Comparison of ENCODE assay signal across 9 cellular contexts in genomic region chr7:44632196-44632595, GRCh38. TPM values are rescaled to one million over a fixed set of nuclear protein-coding genes. Genes with fewer than 3 reads are reported as not detected.
A peak's percentile ranks its signal among the peaks of the same experiment; 100 is the strongest.
DNase-seq lines count a peak whose midpoint lies in the region; ATAC-seq and TF ChIP-seq lines count a peak whose summit lies in the region.
"Had no signal": no experiment of that assay in that cellular context is flagged by ENCODE, and none has a peak within 500 bp of the region (broad histone marks: within the 10 kb centered on the region; RNA-seq: fewer than 3 reads in every experiment).

No MANE protein-coding gene starts in this region.

- H3K27ac ChIP-seq in VCaP (peak overlapping the region; percentile 88), esophagus squamous epithelium (peak overlapping the region in 3 of 4 donors; percentile 70 to 96 (median 79))

- DNase-seq in activated CD8-positive, alpha-beta memory T cell treated with anti-CD3 and anti-CD28 coated beads, Interleukin-2, amount 10 ng/mL, durations not matched to agents 7 days and 5 days = no peak
- no peak for DNase-seq in activated CD8-positive, alpha-beta memory T cell treated with anti-CD3 and anti-CD28 coated beads for 24 hours
- DNase-seq in esophagus squamous epithelium (lab: John Stamatoyannopoulos, UW) (no peak), NOMO-1 treated with DMSO at 0.1 percent for 48 hours (lab: John Stamatoyannopoulos, UW; ENCODE audit: unreplicated experiment) (no peak), hypothalamus (lab: John Stamatoyannopoulos, UW) (no peak)
- no peak for DNase-seq in stimulated activated naive B cell treated with anti-CD40 and anti-IgM and Interleukin-4, amounts not matched to agents 10 μg/mL and 1 μg/mL and 100 μg/mL, for 72 hours
- DNase-seq in stimulated activated CD4-positive, alpha-beta T cell treated with anti-CD3 and anti-CD28 coated beads, Interleukin-2, amount 100 ng/mL, for 48 hours = no peak
- DNase-seq: T-helper 9 cell had no signal

- WGBS in esophagus squamous epithelium, 2 donors = 82 to 84% methylated on average over 4 of the region's 4 CpGs

- CTCF ChIA-PET in activated CD8-positive, alpha-beta memory T cell treated with anti-CD3 and anti-CD28 coated beads, Interleukin-2, amount 10 ng/mL, durations not matched to agents 7 days and 5 days (lab: Charles Lee) = interaction anchor here (1.1 to 2.6 kb wide), 3 partner anchors 8 to 26 kb away, joined by 3 to 10 read pairs (median 9); partner anchors contain the start of gene OGDH

- H3K4me1 ChIP-seq in esophagus squamous epithelium = peaks cover 37 to 71% (median 48%) of the 10 kb centered on the region in 3 donors

- no peaks in the 10 kb centered on the region for H3K27me3 Mint-ChIP-seq in activated CD8-positive, alpha-beta memory T cell treated with anti-CD3 and anti-CD28 coated beads, Interleukin-2, amount 10 ng/mL, durations not matched to agents 7 days and 5 days
- H3K27me3 Mint-ChIP-seq in stimulated activated naive B cell treated with anti-CD40 and anti-IgM and Interleukin-4, amounts not matched to agents 10 μg/mL and 1 μg/mL and 100 μg/mL, for 72 hours = no peaks in the 10 kb centered on the region

- H3K27me3 ChIP-seq in esophagus squamous epithelium = no peaks in the 10 kb centered on the region

- no peaks in the 10 kb centered on the region for H3K9me3 ChIP-seq in esophagus squamous epithelium

- no peak for TF ChIP-seq CTCF in VCaP (conservative IDR thresholded peaks at IDR 0.05)
- TF ChIP-seq CTCF in esophagus squamous epithelium (IDR thresholded peaks at IDR 0.05) = no peak

- H3K36me3 ChIP-seq in esophagus squamous epithelium = peaks cover 5 to 42% (median 6%) of the 10 kb centered on the region in 3 donors

- no peaks in the 10 kb centered on the region for H3K9me3 Mint-ChIP-seq in activated CD8-positive, alpha-beta memory T cell treated with anti-CD3 and anti-CD28 coated beads, Interleukin-2, amount 10 ng/mL, durations not matched to agents 7 days and 5 days (ENCODE audit: low read depth)
- H3K9me3 Mint-ChIP-seq in stimulated activated naive B cell treated with anti-CD40 and anti-IgM and Interleukin-4, amounts not matched to agents 10 μg/mL and 1 μg/mL and 100 μg/mL, for 72 hours = peaks cover 0 to 3% of the 10 kb centered on the region in 2 donors

- H3K27ac Mint-ChIP-seq in activated CD8-positive, alpha-beta memory T cell treated with anti-CD3 and anti-CD28 coated beads, Interleukin-2, amount 10 ng/mL, durations not matched to agents 7 days and 5 days = peak overlapping the region; percentile 94
- H3K27ac Mint-ChIP-seq in stimulated activated naive B cell treated with anti-CD40 and anti-IgM and Interleukin-4, amounts not matched to agents 10 μg/mL and 1 μg/mL and 100 μg/mL, for 72 hours = peak overlapping the region; percentile 94

- TF ChIP-seq POLR2A in esophagus squamous epithelium (IDR thresholded peaks at IDR 0.05) = no peak

- ATAC-seq in activated CD8-positive, alpha-beta memory T cell treated with anti-CD3 and anti-CD28 coated beads, Interleukin-2, amount 10 ng/mL, durations not matched to agents 7 days and 5 days = no peak
- ATAC-seq in stimulated activated naive B cell treated with anti-CD40 and anti-IgM and Interleukin-4, amounts not matched to agents 10 μg/mL and 1 μg/mL and 100 μg/mL, for 72 hours (replicated peaks) = no peak

- H3K4me3 Mint-ChIP-seq in activated CD8-positive, alpha-beta memory T cell treated with anti-CD3 and anti-CD28 coated beads, Interleukin-2, amount 10 ng/mL, durations not matched to agents 7 days and 5 days = peak overlapping the region; percentile 54
- H3K4me3 Mint-ChIP-seq in stimulated activated naive B cell treated with anti-CD40 and anti-IgM and Interleukin-4, amounts not matched to agents 10 μg/mL and 1 μg/mL and 100 μg/mL, for 72 hours = peak overlapping the region in 1 of 2 donors; percentile 52

- H3K4me1 Mint-ChIP-seq in activated CD8-positive, alpha-beta memory T cell treated with anti-CD3 and anti-CD28 coated beads, Interleukin-2, amount 10 ng/mL, durations not matched to agents 7 days and 5 days = peaks cover 78% of the 10 kb centered on the region
- peaks cover 64 to 86% of the 10 kb centered on the region in 2 donors for H3K4me1 Mint-ChIP-seq in stimulated activated naive B cell treated with anti-CD40 and anti-IgM and Interleukin-4, amounts not matched to agents 10 μg/mL and 1 μg/mL and 100 μg/mL, for 72 hours

- H3K36me3 Mint-ChIP-seq in activated CD8-positive, alpha-beta memory T cell treated with anti-CD3 and anti-CD28 coated beads, Interleukin-2, amount 10 ng/mL, durations not matched to agents 7 days and 5 days = peaks cover 36% of the 10 kb centered on the region
- peaks cover 30 to 55% of the 10 kb centered on the region in 2 donors for H3K36me3 Mint-ChIP-seq in stimulated activated naive B cell treated with anti-CD40 and anti-IgM and Interleukin-4, amounts not matched to agents 10 μg/mL and 1 μg/mL and 100 μg/mL, for 72 hours

- no peak overlapping the region for H3K4me3 ChIP-seq in esophagus squamous epithelium

- intact Hi-C loops in esophagus squamous epithelium (cut with DNase I) = no loop called here

RNA-seq across cellular contexts. Expression of gene OGDH, which starts 25.8 kb away (rescaled TPM):
- 100 to 1,000 TPM; 134 to 136 TPM for total RNA-seq in activated CD8-positive, alpha-beta memory T cell treated with anti-CD3 and anti-CD28 coated beads, Interleukin-2, amount 10 ng/mL, durations not matched to agents 7 days and 5 days
- 100 to 1,000 TPM in 1 of 4 donors, 10 to 100 TPM in 3; 68.9 to 102 (median 89.5) TPM for total RNA-seq in esophagus squamous epithelium

RNA-seq across cellular contexts. Expression of gene TMED4, which starts 50.2 kb away (rescaled TPM):
- total RNA-seq in activated CD8-positive, alpha-beta memory T cell treated with anti-CD3 and anti-CD28 coated beads, Interleukin-2, amount 10 ng/mL, durations not matched to agents 7 days and 5 days = 10 to 100 TPM; 74.8 to 77.4 TPM
- total RNA-seq in esophagus squamous epithelium = 100 to 1,000 TPM in 2 of 4 donors, 10 to 100 TPM in 2; 68.0 to 123 (median 102) TPM

RNA-seq across cellular contexts. Expression of gene DDX56, which starts 58.5 kb away (rescaled TPM):
- total RNA-seq in activated CD8-positive, alpha-beta memory T cell treated with anti-CD3 and anti-CD28 coated beads, Interleukin-2, amount 10 ng/mL, durations not matched to agents 7 days and 5 days = 100 to 1,000 TPM in 1 of 2 experiments, 10 to 100 TPM in 1; 97.4 to 102 TPM
- total RNA-seq in esophagus squamous epithelium = 10 to 100 TPM; 34.1 to 69.6 (median 50.0) TPM
